Comparison of ENCODE assay signal across 27 cellular contexts in the genomic region with DNA sequence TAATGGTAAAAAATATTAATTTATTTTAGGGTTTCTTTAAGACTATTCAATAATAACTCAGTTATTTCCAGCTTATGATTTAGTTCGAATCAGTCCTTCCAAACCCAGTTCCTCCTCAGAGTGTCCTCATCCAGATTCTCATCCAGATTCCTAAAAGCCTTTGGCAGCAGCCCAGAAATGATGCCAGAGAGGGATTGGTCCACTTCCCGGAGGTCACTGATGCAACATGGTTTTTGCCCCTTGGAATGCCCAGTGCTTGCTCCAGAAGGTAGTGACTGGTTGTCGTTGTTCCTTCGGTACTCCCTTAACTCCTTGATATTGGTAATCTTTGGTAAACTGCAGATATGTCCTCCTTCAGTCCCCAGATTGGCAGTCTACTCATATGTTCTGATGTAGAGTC.
"Had no signal": no experiment of that assay in that cellular context is flagged by ENCODE, and none has a peak within 500 bp of the region (broad histone marks: within the 10 kb centered on the region; RNA-seq: fewer than 3 reads in every experiment).

No MANE protein-coding gene starts in this region.

- H3K4me3 ChIP-seq: neural progenitor cell, ovary, psoas muscle, skin epidermis, smooth muscle cell, spleen, suprapubic skin, testis, tibial artery, transverse colon, upper lobe of right lung, uterus had no signal

- H3K9ac ChIP-seq: neural progenitor cell, parathyroid adenoma had no signal

- ATAC-seq: natural killer cell; psoas muscle; right cardiac atrium; sciatic nerve; stimulated activated memory B cell treated with anti-CD40 and anti-IgM and Interleukin-4, amounts not matched to agents 10 μg/mL and 1 μg/mL and 100 μg/mL, for 72 hours; stimulated activated naive CD8-positive, alpha-beta T cell treated with anti-CD3 and anti-CD28 coated beads, Interleukin-15, amount 100 ng/mL, for 72 hours; stimulated activated naive CD8-positive, alpha-beta T cell treated with anti-CD3 and anti-CD28 coated beads, Interleukin-15, Interleukin-2, amounts not matched to agents 100 U/mL and 50 U/mL, for 24 hours; upper lobe of right lung had no signal

- H3K36me3 ChIP-seq: neural progenitor cell, ovary, spleen, suprapubic skin, tibial artery, transverse colon, upper lobe of right lung, uterus had no signal

- H3K4me1 ChIP-seq: neural progenitor cell, parathyroid adenoma, psoas muscle, spleen, suprapubic skin, testis, tibial artery, upper lobe of right lung, uterus had no signal

- H2AFZ ChIP-seq: neural progenitor cell, parathyroid adenoma had no signal

- H3K4me2 ChIP-seq: neural progenitor cell, smooth muscle cell had no signal

- H3K9me3 ChIP-seq: ovary, psoas muscle, spleen, suprapubic skin, testis, tibial artery, transverse colon, upper lobe of right lung, uterus had no signal

- DNase-seq: natural killer cell; occipital lobe; ovary; posterior cingulate gyrus; psoas muscle; right cardiac atrium; spleen; stimulated activated CD4-positive, alpha-beta T cell treated with anti-CD3 and anti-CD28 coated beads, Interleukin-12 subunit alpha, Interleukin-12 subunit beta, amount 100 ng/mL, for 4 hours; stimulated activated CD4-positive, alpha-beta T cell treated with anti-CD3 and anti-CD28 coated beads, Interleukin-1b, Interleukin-23, amount 100 ng/mL, for 48 hours; stimulated activated CD4-positive, alpha-beta T cell treated with anti-CD3 and anti-CD28 coated beads, Interleukin-4, amount 100 ng/mL, for 1 hour; stimulated activated CD4-positive, alpha-beta T cell treated with anti-CD3 and anti-CD28 coated beads, Interleukin-4, amount 100 ng/mL, for 4 hours; stimulated activated CD8-positive, alpha-beta memory T cell treated with anti-CD3 and anti-CD28 coated beads, Interleukin-4, amount 100 ng/mL, for 48 hours; stimulated activated naive CD4-positive, alpha-beta T cell; stimulated activated naive CD8-positive, alpha-beta T cell treated with anti-CD3 and anti-CD28 coated beads, Interleukin-15, amount 100 ng/mL, for 72 hours; stimulated activated naive CD8-positive, alpha-beta T cell treated with anti-CD3 and anti-CD28 coated beads, Interleukin-15, Interleukin-2, amounts not matched to agents 100 U/mL and 50 U/mL, for 24 hours; testis; tibial artery; transverse colon; upper lobe of right lung; uterus had no signal

- H3K27ac ChIP-seq: neural progenitor cell, ovary, parathyroid adenoma, psoas muscle, skin epidermis, spleen, suprapubic skin, testis, tibial artery, transverse colon, upper lobe of right lung, uterus had no signal

- H3K79me2 ChIP-seq: parathyroid adenoma had no signal

- H3K27me3 ChIP-seq: neural progenitor cell, ovary, spleen, suprapubic skin, testis, tibial artery, transverse colon, upper lobe of right lung, uterus had no signal
